In genomic region chr15:76058714-76059319, GRCh38 we compare ENCODE assay signal across 9 cellular contexts. TPM values are rescaled to one million over a fixed set of nuclear protein-coding genes. Genes with fewer than 3 reads are reported as not detected.
DNase-seq lines count a peak whose midpoint lies in the region; ATAC-seq and TF ChIP-seq lines count a peak whose summit lies in the region.
"Had no signal": no experiment of that assay in that cellular context is flagged by ENCODE, and none has a peak within 500 bp of the region (broad histone marks: within the 10 kb centered on the region; RNA-seq: fewer than 3 reads in every experiment).

No MANE protein-coding gene starts in this region.

- H3K36me3 ChIP-seq in H7 (replicated peaks; ENCODE audit: control insufficient read depth, insufficient read depth, low read length) (no peaks in the 10 kb centered on the region), upper lobe of left lung (no peaks in the 10 kb centered on the region)

- H3K27ac ChIP-seq in upper lobe of left lung: peak overlapping the region in 1 of 4 donors; percentile 73

- 11 to 12% methylated on average over 18 of the region's 18 CpGs for WGBS in upper lobe of left lung, 2 donors

- TF ChIP-seq EP300 in upper lobe of left lung (IDR thresholded peaks at IDR 0.05): no peak

- H3K27me3 ChIP-seq in H7 (ENCODE audit: control insufficient read depth, insufficient read depth, low read length): peaks cover 14% of the 10 kb centered on the region
- no peaks in the 10 kb centered on the region for H3K27me3 ChIP-seq in upper lobe of left lung

- TF ChIP-seq POLR2A in upper lobe of left lung (IDR thresholded peaks at IDR 0.05): no peak

- no peaks in the 10 kb centered on the region for H3K9me3 ChIP-seq in upper lobe of left lung

- DNase-seq in CD1c-positive myeloid dendritic cell (ENCODE audit: extremely low spot score) (peak; percentile 25), H7 (peak; percentile 59), ecto neural progenitor cell (ENCODE audit: low spot score) (peak; percentile 54), middle frontal gyrus (ENCODE audit: extremely low spot score, low spot score) (peak; percentile 32), upper lobe of left lung (peak in 1 of 2 donors; percentile 24), SK-N-DZ (ENCODE audit: low spot score) (no peak)
- DNase-seq in activated CD4-positive, CD25-positive, alpha-beta regulatory T cell treated with anti-CD3 and anti-CD28 coated beads, Interleukin-2, amount 50 U/mL, for 72 hours: no peak

- TF ChIP-seq CTCF in upper lobe of left lung (IDR thresholded peaks at IDR 0.05): peak in 1 of 6 experiments; percentile 12

- ATAC-seq in SK-N-SH treated with all-trans-retinoic acid at 6 μM for 48 hours: peak; percentile 69
- no peak for ATAC-seq in upper lobe of left lung (ENCODE audit: low FRiP score in 2 of 2)

- H3K4me3 ChIP-seq in H7 (ENCODE audit: insufficient read depth, low read depth, low read length) (peak overlapping the region; percentile 70), upper lobe of left lung (peak overlapping the region; percentile 64 to 86 (median 74))

- peaks cover 22 to 32% (median 26%) of the 10 kb centered on the region in 4 donors for H3K4me1 ChIP-seq in upper lobe of left lung

TF ChIP-seq in SK-N-SH treated with all-trans-retinoic acid at 6 μM for 48 hours, 23 proteins besides CTCF, POLR2A, EP300 and RAD21:
- no peak for TF ChIP-seq TOX (CRISPR knock-in tag; IDR thresholded peaks at IDR 0.05; ENCODE audit: borderline replicate concordance)
- TF ChIP-seq ZNF565 (CRISPR knock-in tag; conservative IDR thresholded peaks at IDR 0.05; ENCODE audit: low read depth): no peak
- TF ChIP-seq ZFP30 (CRISPR knock-in tag; IDR thresholded peaks at IDR 0.05): no peak
- TF ChIP-seq CSRNP3 (CRISPR knock-in tag; IDR thresholded peaks at IDR 0.05): no peak
- TF ChIP-seq ZFP3 (CRISPR knock-in tag; IDR thresholded peaks at IDR 0.05): no peak
- TF ChIP-seq, protein P1, sequence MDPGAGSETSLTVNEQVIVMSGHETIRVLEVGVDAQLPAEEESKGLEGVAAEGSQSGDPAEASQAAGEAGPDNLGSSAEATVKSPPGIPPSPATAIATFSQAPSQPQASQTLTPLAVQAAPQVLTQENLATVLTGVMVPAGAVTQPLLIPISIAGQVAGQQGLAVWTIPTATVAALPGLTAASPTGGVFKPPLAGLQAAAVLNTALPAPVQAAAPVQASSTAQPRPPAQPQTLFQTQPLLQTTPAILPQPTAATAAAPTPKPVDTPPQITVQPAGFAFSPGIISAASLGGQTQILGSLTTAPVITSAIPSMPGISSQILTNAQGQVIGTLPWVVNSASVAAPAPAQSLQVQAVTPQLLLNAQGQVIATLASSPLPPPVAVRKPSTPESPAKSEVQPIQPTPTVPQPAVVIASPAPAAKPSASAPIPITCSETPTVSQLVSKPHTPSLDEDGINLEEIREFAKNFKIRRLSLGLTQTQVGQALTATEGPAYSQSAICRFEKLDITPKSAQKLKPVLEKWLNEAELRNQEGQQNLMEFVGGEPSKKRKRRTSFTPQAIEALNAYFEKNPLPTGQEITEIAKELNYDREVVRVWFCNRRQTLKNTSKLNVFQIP (CRISPR knock-in tag; IDR thresholded peaks at IDR 0.05; ENCODE audit: borderline replicate concordance, low read depth): no peak
- no peak for TF ChIP-seq ZNF8 (CRISPR knock-in tag; IDR thresholded peaks at IDR 0.05)
- no peak for TF ChIP-seq ZC3H10 (CRISPR knock-in tag; IDR thresholded peaks at IDR 0.05)
- no peak for TF ChIP-seq BACH2 (CRISPR knock-in tag; IDR thresholded peaks at IDR 0.05; ENCODE audit: borderline replicate concordance)
- no peak for TF ChIP-seq PPARA (CRISPR knock-in tag; IDR thresholded peaks at IDR 0.05; ENCODE audit: borderline replicate concordance)
- TF ChIP-seq TSHZ2 (CRISPR knock-in tag; IDR thresholded peaks at IDR 0.05): no peak

RNA-seq across cellular contexts. Expression of gene TMEM266, which starts 1.0 kb away (rescaled TPM):
- 5.4 and 6.3 TPM in 2 replicates for total RNA-seq in H7 (2014; rRNA removed; shearing (Covaris generic))
- 1 to 10 TPM in 3 of 6 donors, under 1 TPM in 2, not detected in 1; 0.59 to 2.4 (median 1.2) TPM for total RNA-seq in upper lobe of left lung
- polyA plus RNA-seq in SK-N-DZ (2014; cell fraction: cytosol; rRNA removed): 0.10 TPM in 1 of 2 replicates, not detected in the other
- polyA plus RNA-seq in SK-N-DZ (2014; cell fraction: nucleus; rRNA removed): 0.09 TPM in 1 of 2 replicates, not detected in the other
- total RNA-seq: NCI-H460 had no signal

RNA-seq across cellular contexts. Expression of gene NRG4, which starts 46.6 kb away (rescaled TPM):
- 0.48 TPM in 1 of 2 replicates, not detected in the other for total RNA-seq in H7 (2014; rRNA removed; shearing (Covaris generic))
- 1 to 10 TPM in 3 of 6 donors, under 1 TPM in 1, not detected in 2; 0.54 to 4.4 (median 1.7) TPM for total RNA-seq in upper lobe of left lung
- not detected in 2 replicates for polyA plus RNA-seq in SK-N-DZ (2014; cell fraction: cytosol; rRNA removed)
- polyA plus RNA-seq in SK-N-DZ (2014; cell fraction: nucleus; rRNA removed): not detected in 2 replicates

Comparison
In these comparisons a context has a peak if more than half of its experiments do, and no peak if none do; other contexts are left out.
1. DNase-seq: peak in CD1c-positive myeloid dendritic cell (single experiment), H7 (single experiment), ecto neural progenitor cell (single experiment) and middle frontal gyrus (single experiment); none in activated CD4-positive, CD25-positive, alpha-beta regulatory T cell treated with anti-CD3 and anti-CD28 coated beads, Interleukin-2, amount 50 U/mL, for 72 hours (single experiment) and SK-N-DZ (single experiment).